In the genomic region with DNA sequence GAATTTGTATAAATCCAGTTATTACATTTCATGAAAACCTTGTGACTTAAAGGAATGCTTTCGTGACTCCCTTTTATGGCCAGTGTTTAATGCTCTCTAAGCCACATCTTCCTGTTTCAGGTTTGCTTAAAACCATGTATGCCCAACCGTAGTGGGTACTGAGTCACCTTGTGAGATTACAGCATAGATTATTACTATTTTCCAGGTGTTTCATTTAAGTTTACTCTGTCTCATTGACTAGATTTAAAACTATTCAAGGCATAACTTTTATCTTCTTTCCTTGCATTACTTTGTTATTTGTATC, we compare ENCODE assay signal across 13 cellular contexts. TPM values are rescaled to one million over a fixed set of nuclear protein-coding genes. Genes with fewer than 3 reads are reported as not detected.
DNase-seq lines count a peak whose midpoint lies in the region; ATAC-seq, FAIRE-seq and TF ChIP-seq lines count a peak whose summit lies in the region.
"Had no signal": no experiment of that assay in that cellular context is flagged by ENCODE, and none has a peak within 500 bp of the region (broad histone marks: within the 10 kb centered on the region; RNA-seq: fewer than 3 reads in every experiment).

No MANE protein-coding gene starts in this region.

- peaks cover 10% of the 10 kb centered on the region for H3K4me1 Mint-ChIP-seq in CD8-positive, alpha-beta T cell (ENCODE audit: low read depth)

- intact Hi-C loops in CD8-positive, alpha-beta T cell (cut with DNase I, micrococcal nuclease) = no loop called here
- intact Hi-C loops in GM12878 (cut with micrococcal nuclease; ENCODE audit: unreplicated experiment) = no loop called here
- intact Hi-C loops in esophagus muscularis mucosa (cut with DNase I) = no loop called here

- TF ChIP-seq POLR2A in GM12878 (IDR thresholded peaks at IDR 0.05; ENCODE audit: low read depth, low read length) (no peak), esophagus muscularis mucosa (IDR thresholded peaks at IDR 0.05; ENCODE audit: low read depth) (no peak), GM18505 (IDR thresholded peaks at IDR 0.05; ENCODE audit: borderline replicate concordance, extremely low read depth, insufficient read depth, insufficient read length) (no peak)

- POLR2A ChIA-PET in CD8-positive, alpha-beta T cell (lab: Charles Lee) = no interaction called here
- POLR2A ChIA-PET in GM12878 (lab: Charles Lee) = interaction anchor here (0.6 kb wide), 1 partner anchor 211 kb away, joined by 4 read pairs; no protein-coding TSS in a partner anchor

- peak overlapping the region; percentile 18; the same call in 1 of the 2 replicates for H3K9ac ChIP-seq in GM12878 (ENCODE audit: control insufficient read depth, insufficient read depth, low read length)

- peak; percentile 33 to 46; a peak in 2 of 4 replicates for TF ChIP-seq EP300 in GM12878 (IDR thresholded peaks at IDR 0.05; ENCODE audit: borderline replicate concordance in 1 of 2, control insufficient read depth in 1 of 2, low read depth in 2 of 2, low read length in 2 of 2)
- no peak for TF ChIP-seq EP300 in esophagus muscularis mucosa (IDR thresholded peaks at IDR 0.05)

- no TSS peak for BruUV-seq in GM12878 (replicated peaks; lab: Mats Ljungman, UMichigan)

- H3K27ac ChIP-seq in CD8-positive, alpha-beta T cell (ENCODE audit: low read depth, low read length) = no peak overlapping the region
- H3K27ac ChIP-seq in GM12878 (ENCODE audit: control insufficient read depth, insufficient read depth) (peak overlapping the region; percentile 83), esophagus muscularis mucosa (replicated peaks in 1 of 4) (no peak overlapping the region)

- peak overlapping the region; percentile 39 for H3K27ac Mint-ChIP-seq in CD8-positive, alpha-beta T cell
- H3K27ac Mint-ChIP-seq: nephron had no signal

- WGBS in GM12878 (ENCODE audit: insufficient coverage, insufficient replicate concordance, low lambda C conversion rate, missing lambda C conversion rate) = 2% methylated on average over 2 of the region's 2 CpGs
- WGBS in esophagus muscularis mucosa = 85% methylated on average over 2 of the region's 2 CpGs

- H4K20me1 ChIP-seq in GM12878 (ENCODE audit: control insufficient read depth, insufficient read depth) = no peaks in the 10 kb centered on the region

- TF ChIP-seq RAD21 in GM12878 (IDR thresholded peaks at IDR 0.05; ENCODE audit: insufficient read depth, low read depth, low read length) = no peak

- peaks cover 76% of the 10 kb centered on the region for H3K36me3 Mint-ChIP-seq in CD8-positive, alpha-beta T cell

- H3K27me3 Mint-ChIP-seq in CD8-positive, alpha-beta T cell (ENCODE audit: low read depth) = no peaks in the 10 kb centered on the region

- no peak for DNase-seq in CD8-positive, alpha-beta T cell
- DNase-seq in M059J (ENCODE audit: low read depth) (peak; percentile 7), GM12878 (ENCODE audit: low read depth, low spot score) (peak; percentile 75), NK-92 (lab: John Stamatoyannopoulos, UW; ENCODE audit: unreplicated experiment) (no peak), esophagus muscularis mucosa (ENCODE audit: extremely low spot score) (no peak)
- no peak for DNase-seq in central memory CD4-positive, alpha-beta T cell
- DNase-seq: activated CD8-positive, alpha-beta memory T cell treated with anti-CD3 and anti-CD28 coated beads for 24 hours; Calu3; NCI-H1930; Right ventricle myocardium superior had no signal

- H3K79me2 ChIP-seq in GM12878 (ENCODE audit: control insufficient read depth, insufficient read depth, low read length) = no peaks in the 10 kb centered on the region

- peaks cover 27% of the 10 kb centered on the region for H3K36me3 ChIP-seq in CD8-positive, alpha-beta T cell (ENCODE audit: insufficient read depth, low read length)
- H3K36me3 ChIP-seq in GM12878 (ENCODE audit: control insufficient read depth in 2 of 2, insufficient read depth in 2 of 2, low read length in 1 of 2) (peaks cover 3 to 14% of the 10 kb centered on the region in 2 experiments), esophagus muscularis mucosa (peaks cover 52 to 94% (median 87%) of the 10 kb centered on the region in 4 donors)

- RAD21 ChIA-PET in GM12878 (lab: Charles Lee; ENCODE audit: unreplicated experiment) = interaction anchor here (0.6 to 3.0 kb wide), 4 partner anchors 21 to 113 kb away, joined by 3 to 10 read pairs (median 4); partner anchors contain the start of gene KIF1B

- no peaks in the 10 kb centered on the region for H3K4me1 ChIP-seq in CD8-positive, alpha-beta T cell (ENCODE audit: insufficient read depth, low read length)
- H3K4me1 ChIP-seq in GM12878 (ENCODE audit: control insufficient read depth, insufficient read depth, low read length) (peaks cover 31% of the 10 kb centered on the region), esophagus muscularis mucosa (no peaks in the 10 kb centered on the region)

- TF ChIP-seq CTCF in CD8-positive, alpha-beta T cell (IDR thresholded peaks at IDR 0.05) = no peak
- no peak for TF ChIP-seq CTCF in GM12878 (IDR thresholded peaks at IDR 0.05 in 2 of 3, conservative IDR thresholded peaks at IDR 0.05 in 1 of 3; ENCODE audit: control insufficient read depth in 2 of 3, extremely low read depth in 1 of 3, insufficient read depth in 1 of 3, low read depth in 3 of 3, low read length in 3 of 3)
- no peak for TF ChIP-seq CTCF in esophagus muscularis mucosa (IDR thresholded peaks at IDR 0.05)

- FAIRE-seq in GM12878 (lab: Jason Lieb, UNC) = peak; percentile 54

- H2AFZ ChIP-seq in GM12878 (ENCODE audit: control insufficient read depth, low read depth, low read length) = no peak overlapping the region

- SMC1A ChIA-PET in GM12878 (lab: Charles Lee; ENCODE audit: uncharacterized antibody, unreplicated experiment) = interaction anchor here (0.7 to 2.5 kb wide), 9 partner anchors 12 to 220 kb away, joined by 3 to 12 read pairs (median 3); partner anchors contain the start of gene KIF1B

- H3K27me3 ChIP-seq in CD8-positive, alpha-beta T cell (ENCODE audit: insufficient read depth, low read length) = no peaks in the 10 kb centered on the region
- no peaks in the 10 kb centered on the region for H3K27me3 ChIP-seq in GM12878 (replicated peaks in 1 of 2; ENCODE audit: control insufficient read depth in 2 of 2, insufficient read depth in 2 of 2, low read length in 1 of 2)
- H3K27me3 ChIP-seq in esophagus muscularis mucosa = no peaks in the 10 kb centered on the region

- H3K9me3 Mint-ChIP-seq in CD8-positive, alpha-beta T cell = peaks cover 4% of the 10 kb centered on the region

- peak overlapping the region; percentile 46 for H3K4me2 ChIP-seq in GM12878 (ENCODE audit: control insufficient read depth, insufficient read depth)

- no peak overlapping the region for H3K4me3 ChIP-seq in CD8-positive, alpha-beta T cell (ENCODE audit: low read depth, low read length)
- H3K4me3 ChIP-seq in GM12878 = no peak overlapping the region
- H3K4me3 ChIP-seq in esophagus muscularis mucosa = no peak overlapping the region

- H3K4me3 Mint-ChIP-seq in CD8-positive, alpha-beta T cell = no peak overlapping the region
- H3K4me3 Mint-ChIP-seq: nephron had no signal

- ATAC-seq in CD8-positive, alpha-beta T cell = no peak
- ATAC-seq in GM18870 (IDR thresholded peaks at IDR 0.05; ENCODE audit: unreplicated experiment) (peak; percentile 64), GM12878 (peak; percentile 78), GM18505 (IDR thresholded peaks at IDR 0.05; ENCODE audit: unreplicated experiment) (no peak)

- CTCF ChIA-PET in CD8-positive, alpha-beta T cell (lab: Charles Lee) = no interaction called here
- CTCF ChIA-PET in GM12878 (lab: Yijun Ruan, JAX) = interaction anchor here (0.7 to 3.8 kb wide), 4 partner anchors 23 to 168 kb away, joined by 3 to 21 read pairs (median 4); partner anchors contain the start of gene KIF1B

- no peaks in the 10 kb centered on the region for H3K9me3 ChIP-seq in CD8-positive, alpha-beta T cell (ENCODE audit: low read length)
- no peaks in the 10 kb centered on the region; the same call in 1 of the 3 replicates for H3K9me3 ChIP-seq in GM12878 (replicated peaks; ENCODE audit: control insufficient read depth, insufficient read depth, low read length)
- no peaks in the 10 kb centered on the region for H3K9me3 ChIP-seq in esophagus muscularis mucosa

- in situ Hi-C loops in GM12878 (cut with MboI) = no loop called here

TF ChIP-seq in GM12878, 131 proteins besides CTCF, POLR2A, EP300 and RAD21 (continues in another document):
- TF ChIP-seq POU2F2 (IDR thresholded peaks at IDR 0.05; ENCODE audit: borderline replicate concordance, low read depth, low read length) (no peak), JUNB (IDR thresholded peaks at IDR 0.05) (peak; percentile 49; the same call in 1 of the 2 replicates), ATF7 (IDR thresholded peaks at IDR 0.05; ENCODE audit: low read depth) (peak; percentile 49; the same call in 1 of the 2 replicates), SRF (IDR thresholded peaks at IDR 0.05; ENCODE audit: low read depth in 2 of 2, low read length in 2 of 2) (peak; percentile 33 to 95; a peak in 3 of 4 replicates), NFIC (IDR thresholded peaks at IDR 0.05; ENCODE audit: low read depth, low read length) (peak; percentile 84), FOXM1 (IDR thresholded peaks at IDR 0.05; ENCODE audit: low read depth, low read length) (peak; percentile 64; the same call in 1 of the 2 replicates), RUNX3 (IDR thresholded peaks at IDR 0.05; ENCODE audit: low read length) (peak; percentile 90), EED (IDR thresholded peaks at IDR 0.05; ENCODE audit: low read depth) (peak; percentile 44; the same call in 1 of the 2 replicates), ETV6 (conservative IDR thresholded peaks at IDR 0.05 in 1 of 2, IDR thresholded peaks at IDR 0.05 in 1 of 2; ENCODE audit: borderline replicate concordance in 1 of 2, low read depth in 1 of 2) (peak in 1 of 2 experiments; percentile 33; a peak in 1 of 4 replicates)

RNA-seq across cellular contexts. Expression of gene KIF1B, which starts 40.1 kb away (rescaled TPM):
- total RNA-seq in CD8-positive, alpha-beta T cell = 1 to 10 TPM; 6.1 to 7.2 TPM
- total RNA-seq in M059J (2014; rRNA removed; shearing (Covaris generic)) = 14.5 and 27.8 TPM in 2 replicates
- total RNA-seq in GM12878 (2013; cell fraction: nucleolus; rRNA removed) = 56.3 and 60.5 TPM in 2 replicates
- total RNA-seq in GM12878 (2014; rRNA removed) (10.5 and 10.6 TPM in 2 replicates), GM12878 (2014; rRNA removed; fragmentation: Illumina TruSeq; extraction: Trizol) (10.6 and 12.3 TPM in 2 replicates), GM12878 (2021) (13.3 and 16.5 TPM in 2 replicates), esophagus muscularis mucosa (10 to 100 TPM; 53.0 to 78.2 (median 64.8) TPM)
- polyA plus RNA-seq in GM12878 (2011; ENCODE audit: low read depth) = 2.8 TPM
- polyA plus RNA-seq in GM12878 (2011; rRNA removed) (7.5 and 9.0 TPM in 2 replicates), GM12878 (2014; fragmentation: Illumina TruSeq; extraction: Trizol) (14.0 and 17.8 TPM in 2 replicates), GM12878 (2014; fragmentation: Nextera tagmentation; extraction: Ambion mirVana) (1 to 10 TPM; 2.1 to 2.2 TPM), GM12878 (2014; rRNA removed) (7.9 and 8.5 TPM in 2 replicates), GM12878 (2016; fragmentation: Nextera tagmentation; extraction: Ambion mirVana) (1 to 10 TPM; 2.6 to 7.4 TPM)
- 8.4 and 11.5 TPM in 2 replicates for polyA plus RNA-seq in GM12878 (2011; cell fraction: cytosol; rRNA removed)
- polyA plus RNA-seq in GM12878 (2011; cell fraction: nucleus; rRNA removed) = 6.0 and 7.3 TPM in 2 replicates
- 2.7 TPM in 2 replicates for polyA plus RNA-seq in GM12878 (2012)
- 18.5 and 18.9 TPM in 2 replicates for polyA minus RNA-seq in GM12878 (2011; rRNA and poly(A)+ RNA removed)
- polyA minus RNA-seq in GM12878 (2011; cell fraction: cytosol; rRNA and poly(A)+ RNA removed) = 4.3 and 6.1 TPM in 2 replicates
- 8.2 and 11.3 TPM in 2 replicates for polyA minus RNA-seq in GM12878 (2011; cell fraction: nucleus; rRNA and poly(A)+ RNA removed)

Comparison
In these comparisons a context has a peak if more than half of its experiments do, and no peak if none do; other contexts are left out.
1. ATAC-seq: peak in GM18870 (single experiment) and GM12878 (single experiment); none in CD8-positive, alpha-beta T cell (single experiment) and GM18505 (single experiment).
2. DNase-seq: peak in M059J (single experiment) and GM12878 (single experiment); none in CD8-positive, alpha-beta T cell (0 of 7), central memory CD4-positive, alpha-beta T cell (single experiment), NK-92 (single experiment) and esophagus muscularis mucosa (single experiment).